8 cellular contexts compared by ENCODE assay signal in the genomic region with DNA sequence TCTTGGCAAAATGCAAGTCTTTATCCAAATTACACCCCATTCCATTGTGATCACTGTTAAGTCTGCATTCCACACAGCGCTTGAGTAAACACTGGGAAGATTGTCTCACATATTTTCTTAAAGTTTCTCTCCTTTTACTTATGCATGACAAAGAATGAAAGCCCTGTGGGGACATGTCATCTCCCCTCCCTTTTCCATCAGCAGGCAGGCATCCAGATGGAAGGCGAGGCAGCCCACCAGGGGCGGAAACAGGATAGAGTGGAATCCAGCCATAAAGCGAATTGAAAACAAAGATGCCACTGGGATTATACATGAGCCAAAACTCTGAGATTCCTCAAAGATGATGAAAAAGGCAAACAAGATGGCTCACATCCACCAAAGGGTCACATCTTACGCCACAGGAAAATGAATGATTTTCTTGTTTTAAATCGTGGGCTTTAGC.
DNase-seq lines count a peak whose midpoint lies in the region; ATAC-seq and TF ChIP-seq lines count a peak whose summit lies in the region.

No MANE protein-coding gene starts in this region.

- H3K4me3 ChIP-seq in trophoblast cell (ENCODE audit: low read depth, low read length): no peak overlapping the region
- no peak overlapping the region for H3K4me3 ChIP-seq in CD8-positive, alpha-beta memory T cell (ENCODE audit: low read length)
- H3K4me3 ChIP-seq in ovary: no peak overlapping the region

- no peak overlapping the region for H4K8ac ChIP-seq in trophoblast cell (ENCODE audit: low read depth, low read length)

- no peak overlapping the region for H2BK120ac ChIP-seq in trophoblast cell (ENCODE audit: insufficient read depth, low read length, poor library complexity)

- H3K9me3 ChIP-seq in trophoblast cell (ENCODE audit: insufficient read depth, low read depth, low read length) (peaks cover 3% of the 10 kb centered on the region), ovary (no peaks in the 10 kb centered on the region)
- H3K9me3 ChIP-seq in CD8-positive, alpha-beta memory T cell (ENCODE audit: low read length): no peaks in the 10 kb centered on the region

- no peak overlapping the region for H2BK12ac ChIP-seq in trophoblast cell (ENCODE audit: low read length)

- H3K36me3 ChIP-seq in trophoblast cell (ENCODE audit: control insufficient read depth in 1 of 2, insufficient read depth in 2 of 2, low read length in 2 of 2) (peaks cover 8 to 9% of the 10 kb centered on the region in 2 experiments), ovary (no peaks in the 10 kb centered on the region)
- no peaks in the 10 kb centered on the region for H3K36me3 ChIP-seq in CD8-positive, alpha-beta memory T cell (ENCODE audit: insufficient read depth, low read length)

- H3K27me3 Mint-ChIP-seq in CD8-positive, alpha-beta memory T cell: peaks cover 0 to 14% of the 10 kb centered on the region in 2 donors

- ATAC-seq in SK-N-SH treated with all-trans-retinoic acid at 6 μM for 48 hours: peak; percentile 59

- H3K27me3 ChIP-seq in trophoblast cell (ENCODE audit: insufficient read depth, low read length) (no peaks in the 10 kb centered on the region), ovary (no peaks in the 10 kb centered on the region)
- no peaks in the 10 kb centered on the region for H3K27me3 ChIP-seq in CD8-positive, alpha-beta memory T cell (ENCODE audit: insufficient read depth, low read length, poor library complexity, severe bottlenecking)

- H3K79me1 ChIP-seq in trophoblast cell (ENCODE audit: low read length): no peaks in the 10 kb centered on the region

- TF ChIP-seq POLR2A in ovary (IDR thresholded peaks at IDR 0.05): no peak

- H3K27ac Mint-ChIP-seq in CD8-positive, alpha-beta memory T cell: no peak overlapping the region

- H3K23ac ChIP-seq in trophoblast cell (ENCODE audit: low read length): no peak overlapping the region

- peaks cover 0 to 6% (median 4%) of the 10 kb centered on the region in 5 donors for H3K9me3 Mint-ChIP-seq in CD8-positive, alpha-beta memory T cell

- H4K12ac ChIP-seq in trophoblast cell (ENCODE audit: low read depth, low read length): no peak overlapping the region

- H3K79me2 ChIP-seq in trophoblast cell (ENCODE audit: control insufficient read depth, insufficient read depth, low read length, poor library complexity): peaks cover 2% of the 10 kb centered on the region

- no peak overlapping the region for H4K91ac ChIP-seq in trophoblast cell (ENCODE audit: low read depth, low read length)

- no peak overlapping the region for H2BK5ac ChIP-seq in trophoblast cell (ENCODE audit: low read depth, low read length, poor library complexity)

- peak; percentile 96 for DNase-seq in GM04503 (ENCODE audit: low read depth)
- peak; percentile 51 for DNase-seq in foreskin melanocyte
- peak; percentile 49 to 69 for DNase-seq in trophoblast cell
- DNase-seq in activated CD4-positive, alpha-beta T cell treated with anti-CD3 and anti-CD28 coated beads, Interleukin-2, amount 50 U/mL, for 4 hours: no peak
- no peak for DNase-seq in CD8-positive, alpha-beta memory T cell
- DNase-seq in ovary: no peak
- no peak for DNase-seq in SIG-M5 (lab: John Stamatoyannopoulos, UW)

- H3K4me1 ChIP-seq in trophoblast cell (ENCODE audit: control insufficient read depth in 1 of 2, insufficient read depth in 2 of 2, low read length in 2 of 2) (peaks cover 0 to 8% of the 10 kb centered on the region in 2 experiments), ovary (ENCODE audit: insufficient read depth) (peaks cover 10% of the 10 kb centered on the region)
- peaks cover 23% of the 10 kb centered on the region for H3K4me1 ChIP-seq in CD8-positive, alpha-beta memory T cell (ENCODE audit: insufficient read depth, low read length)

- H3K4ac ChIP-seq in trophoblast cell (ENCODE audit: low read depth, low read length): no peak overlapping the region

- intact Hi-C loops in ovary (cut with DNase I): no loop called here

- H3K27ac ChIP-seq in trophoblast cell (ENCODE audit: low read depth, low read length) (no peak overlapping the region), ovary (no peak overlapping the region)
- H3K27ac ChIP-seq in CD8-positive, alpha-beta memory T cell (ENCODE audit: low read depth, low read length): no peak overlapping the region

- CTCF ChIA-PET in CD8-positive, alpha-beta memory T cell (lab: Charles Lee): no interaction called here

- no peak overlapping the region for H3K4me2 ChIP-seq in trophoblast cell (ENCODE audit: low read length)

- no peak for TF ChIP-seq CTCF in ovary (IDR thresholded peaks at IDR 0.05)

- no peak overlapping the region for H3K9ac ChIP-seq in trophoblast cell (ENCODE audit: low read length)

- no peak overlapping the region for H3K4me3 Mint-ChIP-seq in CD8-positive, alpha-beta memory T cell

- no peak overlapping the region for H2AK5ac ChIP-seq in trophoblast cell (ENCODE audit: low read length)

- TF ChIP-seq EP300 in ovary (IDR thresholded peaks at IDR 0.05): no peak

- no peak overlapping the region for H2AFZ ChIP-seq in trophoblast cell (ENCODE audit: insufficient read depth, low read length, poor library complexity)

- WGBS in trophoblast cell (ENCODE audit: extremely low coverage, insufficient coverage, insufficient read length): no CpG with 5 or more reads among the region's 6 CpGs
- WGBS in ovary, 3 donors: 23 to 28% (median 27%) methylated on average over 6 of the region's 6 CpGs

- peaks cover 17 to 44% (median 31%) of the 10 kb centered on the region in 3 donors for H3K4me1 Mint-ChIP-seq in CD8-positive, alpha-beta memory T cell

- no peak overlapping the region for H3K18ac ChIP-seq in trophoblast cell (ENCODE audit: low read length)

- H3K36me3 Mint-ChIP-seq in CD8-positive, alpha-beta memory T cell: peaks cover 6 to 14% (median 9%) of the 10 kb centered on the region in 3 donors

- no peak overlapping the region for H3K14ac ChIP-seq in trophoblast cell (ENCODE audit: low read length)

- POLR2A ChIA-PET in CD8-positive, alpha-beta memory T cell (lab: Charles Lee): no interaction called here

TF ChIP-seq in SK-N-SH treated with all-trans-retinoic acid at 6 μM for 48 hours, 23 proteins besides CTCF, POLR2A, EP300 and RAD21:
- TF ChIP-seq ZFP30 (CRISPR knock-in tag; IDR thresholded peaks at IDR 0.05) (no peak), ISL1 (CRISPR knock-in tag; IDR thresholded peaks at IDR 0.05) (peak; percentile 54), ZFP3 (CRISPR knock-in tag; IDR thresholded peaks at IDR 0.05) (0 out of 2 replicates have a peak, but pooled peaks have one; percentile 30)
TF ChIP-seq in SK-N-SH treated with all-trans-retinoic acid at 6 μM for 48 hours: peak in this region for 2.

Comparison
In these comparisons a context has a peak if more than half of its experiments do, and no peak if none do; other contexts are left out.
1. DNase-seq: peak in GM04503 (single experiment), foreskin melanocyte (single experiment) and trophoblast cell (2 of 2); none in activated CD4-positive, alpha-beta T cell treated with anti-CD3 and anti-CD28 coated beads, Interleukin-2, amount 50 U/mL, for 4 hours (0 of 2), CD8-positive, alpha-beta memory T cell (0 of 5), ovary (0 of 5) and SIG-M5 (single experiment).